ENCODE assay signal across 3 cellular contexts in genomic region chr10:49613882-49614241, GRCh38.
A peak's percentile ranks its signal among the peaks of the same experiment; 100 is the strongest.
TF ChIP-seq lines count a peak whose summit lies in the region.

Gene CHAT (plus strand): TSS chr10:49614037. CDS start chr10:49614190, 153 bp downstream.

TF ChIP-seq in H1, 55 proteins besides CTCF, POLR2A, EP300 and RAD21:
- TF ChIP-seq FOSL1 (IDR thresholded peaks at IDR 0.05; ENCODE audit: insufficient read depth, low read depth, low read length) (no peak), EZH2 (IDR thresholded peaks at IDR 0.05; ENCODE audit: low read depth, low read length, severe bottlenecking) (peak; percentile 88), SUZ12 (IDR thresholded peaks at IDR 0.05; ENCODE audit: low read length) (peak; percentile 69; the same call in 1 of the 2 replicates)
TF ChIP-seq in H1: peak in this region for 2.

TF ChIP-seq in HEK293T, 16 proteins besides CTCF, POLR2A, EP300 and RAD21:
- TF ChIP-seq ELF4 (IDR thresholded peaks at IDR 0.05), result no peak
- TF ChIP-seq FOXM1 (IDR thresholded peaks at IDR 0.05; ENCODE audit: borderline replicate concordance), result no peak
- TF ChIP-seq SUZ12 (IDR thresholded peaks at IDR 0.05), result no peak
- TF ChIP-seq CTBP1 (IDR thresholded peaks at IDR 0.05; ENCODE audit: borderline replicate concordance), result no peak
- no peak for TF ChIP-seq NFRKB (IDR thresholded peaks at IDR 0.05)
- no peak for TF ChIP-seq HDGF (IDR thresholded peaks at IDR 0.05; ENCODE audit: borderline replicate concordance)

TF ChIP-seq in HepG2, 621 proteins besides CTCF, POLR2A, EP300 and RAD21:
- no peak for TF ChIP-seq RELA (CRISPR knock-in tag; IDR thresholded peaks at IDR 0.05)
- no peak for TF ChIP-seq NR2F1 (CRISPR knock-in tag; IDR thresholded peaks at IDR 0.05)
- TF ChIP-seq KDM5A (IDR thresholded peaks at IDR 0.05; ENCODE audit: borderline replicate concordance, low read length), result no peak
- no peak for TF ChIP-seq TFAP4 (IDR thresholded peaks at IDR 0.05; ENCODE audit: borderline replicate concordance, low read depth)
- no peak for TF ChIP-seq ISL2 (CRISPR knock-in tag; IDR thresholded peaks at IDR 0.05)
- no peak for TF ChIP-seq MBNL3 (CRISPR knock-in tag; conservative IDR thresholded peaks at IDR 0.05)
- no peak for TF ChIP-seq FOXO4 (CRISPR knock-in tag; conservative IDR thresholded peaks at IDR 0.05)
- no peak for TF ChIP-seq FOXC1 (CRISPR knock-in tag; IDR thresholded peaks at IDR 0.05; ENCODE audit: borderline replicate concordance)
- no peak for TF ChIP-seq ZNF337 (CRISPR knock-in tag; IDR thresholded peaks at IDR 0.05; ENCODE audit: borderline replicate concordance, low read depth)
- no peak for TF ChIP-seq CAMTA2 (CRISPR knock-in tag; IDR thresholded peaks at IDR 0.05; ENCODE audit: borderline replicate concordance)
- TF ChIP-seq PCBP2 (optimal IDR thresholded peaks at IDR 0.05; ENCODE audit: low read depth, low read length, poor library complexity, severe bottlenecking), result no peak
- no peak for TF ChIP-seq ZNF770 (CRISPR knock-in tag; IDR thresholded peaks at IDR 0.05)
- TF ChIP-seq, protein P1, sequence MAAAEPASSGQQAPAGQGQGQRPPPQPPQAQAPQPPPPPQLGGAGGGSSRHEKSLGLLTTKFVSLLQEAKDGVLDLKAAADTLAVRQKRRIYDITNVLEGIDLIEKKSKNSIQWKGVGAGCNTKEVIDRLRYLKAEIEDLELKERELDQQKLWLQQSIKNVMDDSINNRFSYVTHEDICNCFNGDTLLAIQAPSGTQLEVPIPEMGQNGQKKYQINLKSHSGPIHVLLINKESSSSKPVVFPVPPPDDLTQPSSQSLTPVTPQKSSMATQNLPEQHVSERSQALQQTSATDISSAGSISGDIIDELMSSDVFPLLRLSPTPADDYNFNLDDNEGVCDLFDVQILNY (CRISPR knock-in tag; conservative IDR thresholded peaks at IDR 0.05), result no peak
- TF ChIP-seq ZNF724P (CRISPR knock-in tag; IDR thresholded peaks at IDR 0.05; ENCODE audit: borderline replicate concordance), result no peak
- TF ChIP-seq, protein P2, sequence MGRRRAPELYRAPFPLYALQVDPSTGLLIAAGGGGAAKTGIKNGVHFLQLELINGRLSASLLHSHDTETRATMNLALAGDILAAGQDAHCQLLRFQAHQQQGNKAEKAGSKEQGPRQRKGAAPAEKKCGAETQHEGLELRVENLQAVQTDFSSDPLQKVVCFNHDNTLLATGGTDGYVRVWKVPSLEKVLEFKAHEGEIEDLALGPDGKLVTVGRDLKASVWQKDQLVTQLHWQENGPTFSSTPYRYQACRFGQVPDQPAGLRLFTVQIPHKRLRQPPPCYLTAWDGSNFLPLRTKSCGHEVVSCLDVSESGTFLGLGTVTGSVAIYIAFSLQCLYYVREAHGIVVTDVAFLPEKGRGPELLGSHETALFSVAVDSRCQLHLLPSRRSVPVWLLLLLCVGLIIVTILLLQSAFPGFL (CRISPR knock-in tag; IDR thresholded peaks at IDR 0.05), result no peak
- TF ChIP-seq ZNF468 (CRISPR knock-in tag; IDR thresholded peaks at IDR 0.05), result no peak
- TF ChIP-seq ISX (CRISPR knock-in tag; conservative IDR thresholded peaks at IDR 0.05), result no peak
- TF ChIP-seq TOPORS (CRISPR knock-in tag; IDR thresholded peaks at IDR 0.05), result no peak
- TF ChIP-seq NFE2L1 (CRISPR knock-in tag; IDR thresholded peaks at IDR 0.05; ENCODE audit: borderline replicate concordance), result no peak
